In genomic region chr12:116697305-116698130, GRCh38 we compare ENCODE assay signal across 1 cellular context.
TF ChIP-seq lines count a peak whose summit lies in the region.

No MANE protein-coding gene starts in this region.

TF ChIP-seq in H1, 55 proteins besides CTCF, POLR2A, EP300 and RAD21:
- TF ChIP-seq CBX5 (IDR thresholded peaks at IDR 0.05; ENCODE audit: low read depth, low read length) (no peak), TAF1 (IDR thresholded peaks at IDR 0.05; ENCODE audit: low read depth, low read length) (no peak), SIN3A (conservative IDR thresholded peaks at IDR 0.05 in 1 of 2, IDR thresholded peaks at IDR 0.05 in 1 of 2; ENCODE audit: low read depth in 1 of 2, low read length in 2 of 2) (0 out of 4 replicates have a peak, but pooled peaks of 1 of the 2 experiments have one; percentile 29), POU5F1 (IDR thresholded peaks at IDR 0.05; ENCODE audit: low read depth, low read length) (no peak), MAX (IDR thresholded peaks at IDR 0.05) (0 out of 2 replicates have a peak, but pooled peaks have one; percentile 4), CEBPB (IDR thresholded peaks at IDR 0.05; ENCODE audit: low read depth, low read length) (no peak), KDM4A (IDR thresholded peaks at IDR 0.05; ENCODE audit: low read depth, low read length, severe bottlenecking) (no peak), KDM1A (IDR thresholded peaks at IDR 0.05; ENCODE audit: borderline replicate concordance, low read length) (no peak)
